ENCODE assay signal across 8 cellular contexts in genomic region chr12:124861898-124862676, GRCh38. TPM values are rescaled to one million over a fixed set of nuclear protein-coding genes. Genes with fewer than 3 reads are reported as not detected.
DNase-seq lines count a peak whose midpoint lies in the region; ATAC-seq and TF ChIP-seq lines count a peak whose summit lies in the region.

No MANE protein-coding gene starts in this region.

- H3K4me3 ChIP-seq in CD4-positive, alpha-beta memory T cell (ENCODE audit: low read length in 2 of 2): no peak overlapping the region
- H3K4me3 ChIP-seq in HEK293 (ENCODE audit: low read depth, low read length): no peak overlapping the region
- peak overlapping the region; percentile 82 to 87 (median 86) for H3K4me3 ChIP-seq in liver (ENCODE audit: low read depth in 1 of 3, low read length in 3 of 3)

- TF ChIP-seq RAD21 in liver (IDR thresholded peaks at IDR 0.05): no peak

- H3K4me1 Mint-ChIP-seq in CD4-positive, alpha-beta memory T cell: peaks cover 5 to 21% (median 12%) of the 10 kb centered on the region in 4 donors
- peaks cover 20% of the 10 kb centered on the region for H3K4me1 Mint-ChIP-seq in activated CD4-positive, alpha-beta memory T cell treated with anti-CD3 and anti-CD28 coated beads, Interleukin-2, amount 10 ng/mL, durations not matched to agents 7 days and 5 days

- TF ChIP-seq CTCF in HEK293 (tag by site-specific recombination; IDR thresholded peaks at IDR 0.05): no peak
- no peak for TF ChIP-seq CTCF in liver (IDR thresholded peaks at IDR 0.05; ENCODE audit: low read depth, low read length, missing input control)

- intact Hi-C loops in CD4-positive, alpha-beta memory T cell (cut with micrococcal nuclease): loop anchor here (5.0 kb wide), 2 partner anchors 35 to 125 kb away; partner anchors contain the start of gene DHX37

- H3K4me1 ChIP-seq in CD4-positive, alpha-beta memory T cell (ENCODE audit: insufficient read depth, low read length): peaks cover 12% of the 10 kb centered on the region
- no peaks in the 10 kb centered on the region; the same call in none of the 2 replicates for H3K4me1 ChIP-seq in HEK293 (ENCODE audit: control insufficient read depth, insufficient read depth, low read length)
- H3K4me1 ChIP-seq in liver (ENCODE audit: control insufficient read depth in 4 of 4, insufficient read depth in 4 of 4, low read length in 3 of 4): peaks cover 6 to 44% (median 32%) of the 10 kb centered on the region in 4 donors

- H3K27ac Mint-ChIP-seq in CD4-positive, alpha-beta memory T cell: peak overlapping the region in 2 of 7 donors; percentile 46 to 54
- H3K27ac Mint-ChIP-seq in activated CD4-positive, alpha-beta memory T cell treated with anti-CD3 and anti-CD28 coated beads, Interleukin-2, amount 10 ng/mL, durations not matched to agents 7 days and 5 days: no peak overlapping the region

- CTCF ChIA-PET in CD4-positive, alpha-beta memory T cell (lab: Charles Lee; ENCODE audit: partially characterized antibody): no interaction called here
- CTCF ChIA-PET in HEK293 (lab: Yijun Ruan, JAX): interaction anchor here (1.1 to 2.1 kb wide), 2 partner anchors 39 to 44 kb away, joined by 3 to 7 read pairs; no protein-coding TSS in a partner anchor
- CTCF ChIA-PET in activated CD4-positive, alpha-beta memory T cell treated with anti-CD3 and anti-CD28 coated beads, Interleukin-2, amount 10 ng/mL, durations not matched to agents 7 days and 5 days (lab: Charles Lee): no interaction called here

- H3K36me3 Mint-ChIP-seq in CD4-positive, alpha-beta memory T cell: no peaks in the 10 kb centered on the region
- H3K36me3 Mint-ChIP-seq in activated CD4-positive, alpha-beta memory T cell treated with anti-CD3 and anti-CD28 coated beads, Interleukin-2, amount 10 ng/mL, durations not matched to agents 7 days and 5 days (ENCODE audit: low read depth): no peaks in the 10 kb centered on the region

- POLR2A ChIA-PET in CD4-positive, alpha-beta memory T cell (lab: Charles Lee; ENCODE audit: partially characterized antibody): interaction anchor here (1.3 to 1.5 kb wide), 2 partner anchors 59 to 406 kb away, joined by 4 to 6 read pairs; no protein-coding TSS in a partner anchor
- POLR2A ChIA-PET in HEK293 (lab: Yijun Ruan, JAX): interaction anchor here (0.6 to 2.7 kb wide), 3 partner anchors 10 to 144 kb away, joined by 3 to 9 read pairs (median 4); no protein-coding TSS in a partner anchor
- POLR2A ChIA-PET in activated CD4-positive, alpha-beta memory T cell treated with anti-CD3 and anti-CD28 coated beads, Interleukin-2, amount 10 ng/mL, durations not matched to agents 7 days and 5 days (lab: Charles Lee): interaction anchor here (1.1 to 1.4 kb wide), 2 partner anchors 9 to 54 kb away, joined by 3 read pairs; no protein-coding TSS in a partner anchor

- H3K27me3 Mint-ChIP-seq in CD4-positive, alpha-beta memory T cell: peaks cover 0 to 3% of the 10 kb centered on the region in 2 donors
- H3K27me3 Mint-ChIP-seq in activated CD4-positive, alpha-beta memory T cell treated with anti-CD3 and anti-CD28 coated beads, Interleukin-2, amount 10 ng/mL, durations not matched to agents 7 days and 5 days: peaks cover 3% of the 10 kb centered on the region

- no peak for DNase-seq in CD4-positive, alpha-beta memory T cell
- DNase-seq in activated CD4-positive, alpha-beta memory T cell treated with anti-CD3 and anti-CD28 coated beads, Interleukin-2, amount 10 ng/mL, durations not matched to agents 7 days and 5 days: no peak
- DNase-seq in SW 1271 (lab: John Stamatoyannopoulos, UW) (no peak), NCI-H510A treated with DMSO at 0.1 percent for 48 hours (lab: John Stamatoyannopoulos, UW) (no peak), left lobe of liver (ENCODE audit: low spot score) (no peak), COR-L47 (lab: John Stamatoyannopoulos, UW) (no peak)

- H3K27ac ChIP-seq in CD4-positive, alpha-beta memory T cell (ENCODE audit: low read depth, low read length): no peak overlapping the region
- H3K27ac ChIP-seq in HEK293 (ENCODE audit: extremely low read depth, low read depth, low read length) (no peak overlapping the region), liver (ENCODE audit: low read depth in 1 of 2, low read length in 2 of 2) (peak overlapping the region in 1 of 2 donors; percentile 95)

- no peaks in the 10 kb centered on the region for H3K36me3 ChIP-seq in CD4-positive, alpha-beta memory T cell (ENCODE audit: insufficient read depth, low read length)
- H3K36me3 ChIP-seq in HEK293 (ENCODE audit: control insufficient read depth in 2 of 2, insufficient read depth in 1 of 2, low read length in 2 of 2): peaks cover 5 to 20% of the 10 kb centered on the region in 2 experiments; a peak in 2 of 3 replicates
- peaks cover 2 to 10% (median 3%) of the 10 kb centered on the region in 4 donors for H3K36me3 ChIP-seq in liver (ENCODE audit: control insufficient read depth in 4 of 4, insufficient read depth in 3 of 4, low read depth in 1 of 4, low read length in 3 of 4)

- no peaks in the 10 kb centered on the region for H3K27me3 ChIP-seq in CD4-positive, alpha-beta memory T cell (ENCODE audit: insufficient read depth, low read length)
- H3K27me3 ChIP-seq in liver (ENCODE audit: control insufficient read depth in 4 of 4, insufficient read depth in 4 of 4, low read length in 3 of 4): no peaks in the 10 kb centered on the region

- peak overlapping the region in 1 of 2 donors; percentile 14 for H3K9ac ChIP-seq in liver (ENCODE audit: low read depth in 1 of 2, low read length in 2 of 2)

- no peak for ATAC-seq in left lobe of liver

- WGBS in liver: 48% methylated on average over 8 of the region's 8 CpGs

- peak overlapping the region; percentile 8 to 86 (median 78) for H3K4me3 Mint-ChIP-seq in CD4-positive, alpha-beta memory T cell
- peak overlapping the region; percentile 65 for H3K4me3 Mint-ChIP-seq in activated CD4-positive, alpha-beta memory T cell treated with anti-CD3 and anti-CD28 coated beads, Interleukin-2, amount 10 ng/mL, durations not matched to agents 7 days and 5 days

- H3K9me3 ChIP-seq in CD4-positive, alpha-beta memory T cell (ENCODE audit: control insufficient read depth in 1 of 2, low read length in 2 of 2): no peaks in the 10 kb centered on the region
- H3K9me3 ChIP-seq in HEK293 (ENCODE audit: control insufficient read depth, insufficient read depth, low read depth, low read length) (no peaks in the 10 kb centered on the region), liver (ENCODE audit: control insufficient read depth in 4 of 4, low read length in 3 of 4) (no peaks in the 10 kb centered on the region)

- H3K9me3 Mint-ChIP-seq in CD4-positive, alpha-beta memory T cell: no peaks in the 10 kb centered on the region
- H3K9me3 Mint-ChIP-seq in activated CD4-positive, alpha-beta memory T cell treated with anti-CD3 and anti-CD28 coated beads, Interleukin-2, amount 10 ng/mL, durations not matched to agents 7 days and 5 days: no peaks in the 10 kb centered on the region

TF ChIP-seq in HEK293, 187 proteins besides CTCF, POLR2A, EP300 and RAD21 (continues in another document):
- peak; percentile 77; the same call in 1 of the 2 replicates for TF ChIP-seq ZNF24 (tag by site-specific recombination; IDR thresholded peaks at IDR 0.05)
- TF ChIP-seq RBAK (tag by site-specific recombination; IDR thresholded peaks at IDR 0.05): no peak
- TF ChIP-seq ZSCAN4 (tag by site-specific recombination; IDR thresholded peaks at IDR 0.05): 0 out of 2 replicates have a peak, but pooled peaks have one; percentile 49
- 0 out of 2 replicates have a peak, but pooled peaks have one; percentile 8 for TF ChIP-seq ZBTB8A (tag by site-specific recombination; IDR thresholded peaks at IDR 0.05)
- no peak for TF ChIP-seq ZNF677 (tag by site-specific recombination; IDR thresholded peaks at IDR 0.05)

TF ChIP-seq in liver, 16 proteins besides CTCF, POLR2A, EP300 and RAD21 (continues in another document):
- TF ChIP-seq GABPA (IDR thresholded peaks at IDR 0.05 in 1 of 2, conservative IDR thresholded peaks at IDR 0.05 in 1 of 2) (no peak), ZBTB33 (IDR thresholded peaks at IDR 0.05) (no peak)

RNA-seq across cellular contexts. Expression of gene SCARB1, which starts 1.6 kb away (rescaled TPM):
- 1 to 10 TPM; 2.2 to 2.6 TPM for total RNA-seq in CD4-positive, alpha-beta memory T cell
- 1 to 10 TPM; 1.5 to 1.6 TPM for polyA plus RNA-seq in CD4-positive, alpha-beta memory T cell
- total RNA-seq in activated CD4-positive, alpha-beta memory T cell treated with anti-CD3 and anti-CD28 coated beads, Interleukin-2, amount 10 ng/mL, durations not matched to agents 7 days and 5 days: 1 to 10 TPM; 4.3 to 5.8 TPM
- total RNA-seq in liver (100 to 1,000 TPM in 1 of 2 donors, 10 to 100 TPM in 1; 85.3 to 169 TPM), left lobe of liver (170 TPM)
- 100 to 1,000 TPM; 112 to 289 TPM for polyA plus RNA-seq in liver

RNA-seq across cellular contexts. Expression of gene UBC, which starts 52.4 kb away (rescaled TPM):
- 100 to 1,000 TPM; 858 to 878 TPM for total RNA-seq in CD4-positive, alpha-beta memory T cell
- polyA plus RNA-seq in CD4-positive, alpha-beta memory T cell: 1,000 to 10,000 TPM in 1 of 2 donors, 100 to 1,000 TPM in 1; 853 to 1,668 TPM
- 1,000 to 10,000 TPM; 1,545 to 1,580 TPM for total RNA-seq in activated CD4-positive, alpha-beta memory T cell treated with anti-CD3 and anti-CD28 coated beads, Interleukin-2, amount 10 ng/mL, durations not matched to agents 7 days and 5 days
- total RNA-seq in liver (100 to 1,000 TPM; 503 to 624 TPM), left lobe of liver (436 TPM)
- polyA plus RNA-seq in liver: 100 to 1,000 TPM; 385 to 434 TPM

Comparison
In these comparisons a context has a peak if more than half of its experiments do, and no peak if none do; other contexts are left out.
1. H3K4me3 ChIP-seq: peak in liver (3 of 3); none in CD4-positive, alpha-beta memory T cell (0 of 2) and HEK293 (single experiment).
2. RNA of gene SCARB1, which starts 1.6 kb away (total RNA-seq): 170 TPM in left lobe of liver (single experiment) and 85.3 to 169 TPM in liver; 4.3 to 5.8 TPM in activated CD4-positive, alpha-beta memory T cell treated with anti-CD3 and anti-CD28 coated beads, Interleukin-2, amount 10 ng/mL, durations not matched to agents 7 days and 5 days and 2.2 to 2.6 TPM in CD4-positive, alpha-beta memory T cell; every median in the first group is over 10 times any median in the second.